In the genomic region with DNA sequence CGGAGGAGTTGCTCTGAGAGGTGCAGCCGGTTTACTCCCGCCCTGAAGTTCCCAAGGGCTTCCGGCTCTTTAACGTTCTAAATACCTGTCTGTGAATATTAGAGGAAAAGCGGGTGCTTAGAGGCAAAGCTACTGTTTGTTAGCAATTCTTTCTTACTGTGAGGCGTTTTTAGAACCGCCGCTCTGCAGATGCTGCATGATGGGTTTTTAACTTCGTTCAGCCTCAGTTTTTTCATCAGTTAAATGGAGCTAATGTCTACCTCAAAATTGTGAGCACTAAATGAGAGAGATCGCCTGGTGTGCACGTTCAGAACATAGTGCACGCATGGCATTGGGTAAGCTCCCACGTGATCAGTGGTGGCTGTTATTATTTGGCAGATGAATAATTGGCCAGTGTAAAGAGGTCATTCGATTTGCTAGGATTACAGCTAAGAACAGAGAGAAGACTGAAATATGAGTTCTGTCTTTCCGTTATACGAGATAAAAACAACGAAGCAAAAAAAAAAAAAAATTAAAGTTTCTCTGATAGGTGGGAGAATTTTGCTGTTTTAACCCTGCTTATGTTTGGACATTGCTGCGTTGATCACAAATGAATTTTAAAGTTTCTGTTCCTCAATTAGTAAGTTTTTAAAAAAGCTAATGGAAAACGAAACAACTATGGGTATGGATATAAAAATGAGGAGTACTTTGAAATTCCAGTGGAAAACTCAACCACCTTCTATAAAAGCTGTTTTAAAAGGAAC, we compare ENCODE assay signal across 8 cellular contexts. TPM values are rescaled to one million over a fixed set of nuclear protein-coding genes. Genes with fewer than 3 reads are reported as not detected.
DNase-seq lines count a peak whose midpoint lies in the region; ATAC-seq, FAIRE-seq and TF ChIP-seq lines count a peak whose summit lies in the region.

No MANE protein-coding gene starts in this region.

- H3K36me3 ChIP-seq in mammary epithelial cell (ENCODE audit: insufficient read depth, low read length): peaks cover 3% of the 10 kb centered on the region

- H3K4me2 ChIP-seq in mammary epithelial cell (ENCODE audit: insufficient read depth, low read depth, low read length): peak overlapping the region; percentile 73

- peak; percentile 7 for TF ChIP-seq POLR2A in NB4 (IDR thresholded peaks at IDR 0.05; ENCODE audit: extremely low read depth, insufficient read length)

- no peaks in the 10 kb centered on the region for H3K27me3 ChIP-seq in mammary epithelial cell (ENCODE audit: insufficient read depth, low read length)

- dilution Hi-C loops in mammary epithelial cell (cut with HindIII; ENCODE audit: low sequenced_read_pairs): no loop called here

- H3K9ac ChIP-seq in mammary epithelial cell (ENCODE audit: insufficient read depth, low read length): peak overlapping the region; percentile 85

- intact Hi-C loops in mammary epithelial cell (cut with micrococcal nuclease): loop anchor here (2.0 to 10.0 kb wide), 2 partner anchors 138 to 1720 kb away; no protein-coding TSS in a partner anchor

- peak overlapping the region; percentile 88 for H3K27ac ChIP-seq in mammary epithelial cell (ENCODE audit: insufficient read depth, low read depth, low read length)

- peak; percentile 35 for ATAC-seq in HG02623 (IDR thresholded peaks at IDR 0.05; ENCODE audit: unreplicated experiment)

- in situ Hi-C loops in mammary epithelial cell (cut with MboI; ENCODE audit: low sequenced_read_pairs in 2 of 2): no loop called here

- TSS peak; percentile 76 for BruUV-seq in mammary epithelial cell (replicated peaks; lab: Mats Ljungman, UMichigan)

- WGBS in mammary epithelial cell (ENCODE audit: low coverage, missing lambda C conversion rate): 2% methylated on average over 18 of the region's 20 CpGs

- no peaks in the 10 kb centered on the region for H3K9me3 ChIP-seq in mammary epithelial cell (replicated peaks; ENCODE audit: insufficient read depth, low read length)

- peak; percentile 96 for FAIRE-seq in islet of Langerhans (lab: Jason Lieb, UNC)

- H2AFZ ChIP-seq in mammary epithelial cell (ENCODE audit: low read depth, low read length): peak overlapping the region; percentile 84

- peak overlapping the region; percentile 80 for H3K4me3 ChIP-seq in NB4 (ENCODE audit: low read depth, low read length)
- peak overlapping the region; percentile 53 to 97 (median 80) for H3K4me3 ChIP-seq in mammary epithelial cell (replicated peaks in 1 of 3; ENCODE audit: insufficient read depth in 1 of 3, low read depth in 2 of 3, low read length in 3 of 3)

- peak; percentile 75 for DNase-seq in NK-92 treated with Interleukin-12 subunit alpha and Interleukin-12 subunit beta, amount 100 ng/mL, for 24 hours (lab: John Stamatoyannopoulos, UW)
- DNase-seq in NK-92 (lab: John Stamatoyannopoulos, UW; ENCODE audit: unreplicated experiment) (no peak), NB4 (ENCODE audit: low read depth) (peak; percentile 94), SKM-1 treated with dmso at 0.1 percent for 144 hours (lab: John Stamatoyannopoulos, UW; ENCODE audit: unreplicated experiment) (peak; percentile 86), mammary epithelial cell (peak; percentile 84)
- peak; percentile 58 to 66 for DNase-seq in stimulated activated CD4-positive, alpha-beta T cell treated with anti-CD3 and anti-CD28 coated beads, Interleukin-2, amount 100 ng/mL, for 24 hours

- no peaks in the 10 kb centered on the region for H4K20me1 ChIP-seq in mammary epithelial cell (ENCODE audit: insufficient read depth, low read length)

- H3K4me1 ChIP-seq in mammary epithelial cell (ENCODE audit: insufficient read depth, low read length): peaks cover 24% of the 10 kb centered on the region

- H3K79me2 ChIP-seq in mammary epithelial cell (ENCODE audit: insufficient read depth, low read length): peaks cover 35% of the 10 kb centered on the region

- CTCF ChIA-PET in mammary epithelial cell (lab: Charles Lee; ENCODE audit: low non-redundant PET): interaction anchor here (0.6 kb wide), 2 partner anchors 179 to 198 kb away, joined by 3 to 5 read pairs; no protein-coding TSS in a partner anchor

- no peak for TF ChIP-seq CTCF in NB4 (IDR thresholded peaks at IDR 0.05; ENCODE audit: low read depth, low read length)
- no peak for TF ChIP-seq CTCF in mammary epithelial cell (conservative IDR thresholded peaks at IDR 0.05 in 1 of 2, IDR thresholded peaks at IDR 0.05 in 1 of 2; ENCODE audit: extremely low read depth in 1 of 2, insufficient read depth in 1 of 2, low read depth in 1 of 2, low read length in 2 of 2)

RNA-seq across cellular contexts. Expression of a gene that starts 0.7 kb away (rescaled TPM):
- total RNA-seq in mammary epithelial cell: 10 to 100 TPM; 17.0 to 42.7 TPM
- polyA plus RNA-seq in mammary epithelial cell: 32.0 TPM
- polyA minus RNA-seq in mammary epithelial cell: 30.9 TPM

RNA-seq across cellular contexts. Expression of a gene that starts 51.1 kb away (rescaled TPM):
- under 1 TPM in 1 of 2 donors, not detected in 1; 0.26 TPM for total RNA-seq in mammary epithelial cell
- polyA plus RNA-seq in mammary epithelial cell: not detected
- polyA minus RNA-seq in mammary epithelial cell: not detected
